ENCODE assay signal across 1 cellular context in genomic region chr13:30738526-30738925, GRCh38.
TF ChIP-seq lines count a peak whose summit lies in the region.

No MANE protein-coding gene starts in this region.

TF ChIP-seq in HEK293T, 16 proteins besides CTCF, POLR2A, EP300 and RAD21 (continued from another document):
- TF ChIP-seq CTBP1 (IDR thresholded peaks at IDR 0.05; ENCODE audit: borderline replicate concordance), result no peak
- no peak for TF ChIP-seq FOXK2 (IDR thresholded peaks at IDR 0.05)
